13 cellular contexts compared by ENCODE assay signal in the genomic region with DNA sequence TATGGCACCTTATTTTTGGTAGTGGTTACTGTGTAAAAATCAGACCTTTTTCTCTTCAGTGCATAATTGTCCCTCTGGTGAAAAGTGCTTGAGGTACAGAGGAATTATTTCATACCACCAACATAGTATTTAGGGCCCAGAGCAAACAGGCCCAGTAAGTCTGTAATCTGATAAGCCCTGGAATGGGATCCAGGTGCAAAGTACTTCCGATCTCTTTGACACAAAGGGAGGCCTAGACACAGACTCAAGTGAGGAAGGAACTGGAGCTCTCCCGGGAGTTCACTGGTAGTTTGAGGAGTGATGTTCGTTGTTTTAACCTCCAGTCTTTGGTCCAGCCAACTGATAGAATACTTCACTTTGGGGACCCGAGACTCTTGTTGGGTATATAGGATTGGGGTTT. TPM values are rescaled to one million over a fixed set of nuclear protein-coding genes. Genes with fewer than 3 reads are reported as not detected.
A peak's percentile ranks its signal among the peaks of the same experiment; 100 is the strongest.
DNase-seq lines count a peak whose midpoint lies in the region; ATAC-seq and TF ChIP-seq lines count a peak whose summit lies in the region.
"Had no signal": no experiment of that assay in that cellular context is flagged by ENCODE, and none has a peak within 500 bp of the region (broad histone marks: within the 10 kb centered on the region; RNA-seq: fewer than 3 reads in every experiment).

No MANE protein-coding gene starts in this region.

- H3K4me3 ChIP-seq in sigmoid colon = no peak overlapping the region
- H3K4me3 ChIP-seq: ovary had no signal

- no peak for TF ChIP-seq POLR2A in sigmoid colon (IDR thresholded peaks at IDR 0.05)

- TF ChIP-seq CTCF in sigmoid colon (IDR thresholded peaks at IDR 0.05) = no peak

- peaks cover 0 to 13% (median 8%) of the 10 kb centered on the region in 4 donors for H3K4me1 ChIP-seq in sigmoid colon

- H3K27ac ChIP-seq in sigmoid colon = peak overlapping the region in 3 of 4 donors; percentile 13 to 37 (median 17)
- H3K27ac ChIP-seq: ovary had no signal

- intact Hi-C loops in sigmoid colon (cut with DNase I) = no loop called here

- peak; percentile 73 for DNase-seq in DMS53 (lab: John Stamatoyannopoulos, UW)
- DNase-seq in NCI-H510A (lab: John Stamatoyannopoulos, UW) = peak; percentile 13
- DNase-seq in islet precursor cell = peak; percentile 58
- no peak for DNase-seq in sigmoid colon
- no peak for DNase-seq in SKM-1 (lab: John Stamatoyannopoulos, UW; ENCODE audit: unreplicated experiment)
- DNase-seq in AG08396 (ENCODE audit: low spot score) = no peak
- DNase-seq: activated CD4-positive, CD25-positive, alpha-beta regulatory T cell treated with anti-CD3 and anti-CD28 coated beads, Interleukin-2, amount 50 U/mL, for 72 hours; activated effector memory CD4-positive, alpha-beta T cell treated with anti-CD3 and anti-CD28 coated beads, Interleukin-2, amount 50 U/mL, for 16 hours; DMS79; ovary; stimulated activated CD4-positive, alpha-beta T cell treated with anti-CD3 and anti-CD28 coated beads, Interleukin-4, amount 100 ng/mL, for 4 hours; stimulated activated CD8-positive, alpha-beta memory T cell treated with anti-CD3 and anti-CD28 coated beads, Interleukin-4, amount 100 ng/mL, for 48 hours had no signal

- H3K27me3 ChIP-seq in sigmoid colon = no peaks in the 10 kb centered on the region
- H3K27me3 ChIP-seq: ovary had no signal

- TF ChIP-seq EP300 in sigmoid colon (IDR thresholded peaks at IDR 0.05) = no peak

- WGBS in sigmoid colon, 2 donors = 68 to 89% methylated on average over 4 of the region's 4 CpGs

- no peak for ATAC-seq in HG03571 (IDR thresholded peaks at IDR 0.05; ENCODE audit: unreplicated experiment)

- peaks cover 0 to 2% (median 0%) of the 10 kb centered on the region in 4 donors for H3K9me3 ChIP-seq in sigmoid colon
- H3K9me3 ChIP-seq: ovary had no signal

- no peaks in the 10 kb centered on the region for H3K36me3 ChIP-seq in sigmoid colon
- H3K36me3 ChIP-seq: ovary had no signal

RNA-seq across cellular contexts. Expression of gene RAB31, which starts 57.4 kb away (rescaled TPM):
- 10 to 100 TPM; 52.0 to 74.6 (median 65.9) TPM for total RNA-seq in sigmoid colon
- polyA plus RNA-seq in sigmoid colon = 10 to 100 TPM; 16.2 to 22.2 (median 21.8) TPM

Comparison
In these comparisons a context has a peak if more than half of its experiments do, and no peak if none do; other contexts are left out.
1. DNase-seq: peak in DMS53 (single experiment), NCI-H510A (single experiment) and islet precursor cell (single experiment); none in sigmoid colon (single experiment), SKM-1 (single experiment) and AG08396 (single experiment).